In genomic region chr2:101157272-101157671, GRCh38 we compare ENCODE assay signal across 19 cellular contexts.
"Had no signal": no experiment of that assay in that cellular context is flagged by ENCODE, and none has a peak within 500 bp of the region (broad histone marks: within the 10 kb centered on the region; RNA-seq: fewer than 3 reads in every experiment).

No MANE protein-coding gene starts in this region.

- DNase-seq: activated CD4-positive, alpha-beta T cell treated with anti-CD3 and anti-CD28 coated beads, Interleukin-2, amount 50 U/mL, for 48 hours; activated gamma-delta T cell treated with Interleukin-2 at 50 U/mL for 16 hours; cerebellar nuclear complex; head of caudate nucleus; hypothalamus; left ventricle myocardium superior; mammary epithelial cell; midbrain; natural killer cell; retina; sigmoid colon; stimulated activated CD4-positive, alpha-beta T cell treated with anti-CD3 and anti-CD28 coated beads, Interleukin-15, amount 100 ng/mL, for 24 hours; stimulated activated CD4-positive, alpha-beta T cell treated with anti-CD3 and anti-CD28 coated beads, Interleukin-4, amount 100 ng/mL, for 1 hour; stimulated activated naive CD4-positive, alpha-beta T cell treated with Interleukin-2 at 50 U/mL for 16 hours; substantia nigra; T-helper 9 cell; thyroid gland had no signal

- H3K4me3 Mint-ChIP-seq: natural killer cell had no signal

- H3K27ac Mint-ChIP-seq: natural killer cell, progenitor cell of endocrine pancreas had no signal

- ATAC-seq: gastroesophageal sphincter, left ventricle myocardium superior, natural killer cell had no signal

- H3K36me3 Mint-ChIP-seq: natural killer cell had no signal

- H3K9me3 Mint-ChIP-seq: natural killer cell had no signal
